ENCODE assay signal across 8 cellular contexts in the genomic region with DNA sequence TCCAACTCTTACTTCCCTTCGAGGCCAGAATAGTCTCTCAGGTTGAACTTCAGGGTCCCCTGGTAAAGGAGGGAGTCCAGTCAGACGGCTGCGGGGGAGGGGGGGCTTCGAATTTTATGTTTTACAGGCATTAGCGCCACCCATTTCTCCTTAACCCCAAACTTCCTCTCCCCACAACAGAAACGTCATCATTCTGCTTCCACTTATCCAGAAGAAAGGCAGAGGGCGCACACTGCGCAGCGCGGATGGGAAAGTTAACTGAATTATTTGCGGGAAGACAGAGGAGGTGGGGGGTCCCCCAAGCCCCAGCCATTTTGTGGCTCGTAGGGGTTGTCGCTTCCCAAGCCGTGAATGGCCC. TPM values are rescaled to one million over a fixed set of nuclear protein-coding genes. Genes with fewer than 3 reads are reported as not detected.
DNase-seq lines count a peak whose midpoint lies in the region; ATAC-seq and TF ChIP-seq lines count a peak whose summit lies in the region.

No MANE protein-coding gene starts in this region.

- TF ChIP-seq CTCF in lung (IDR thresholded peaks at IDR 0.05; ENCODE audit: control extremely low read depth, extremely low read depth), result no peak

- no peaks in the 10 kb centered on the region for H3K9me3 ChIP-seq in lung (ENCODE audit: control insufficient read depth in 2 of 2, insufficient read depth in 1 of 2, low read length in 1 of 2)
- no peaks in the 10 kb centered on the region for H3K9me3 ChIP-seq in subcutaneous abdominal adipose tissue (ENCODE audit: control insufficient read depth in 5 of 5, low read length in 5 of 5)

- WGBS in lung, 2 donors, result 0 to 1% methylated on average over 14 of the region's 14 CpGs

- H3K36me3 ChIP-seq in lung (ENCODE audit: control insufficient read depth in 2 of 2, insufficient read depth in 2 of 2, low read length in 2 of 2), result no peaks in the 10 kb centered on the region
- peaks cover 0 to 4% (median 4%) of the 10 kb centered on the region in 5 donors for H3K36me3 ChIP-seq in subcutaneous abdominal adipose tissue (ENCODE audit: control insufficient read depth in 5 of 5, insufficient read depth in 5 of 5, low read length in 5 of 5)

- H3K4me1 ChIP-seq in lung (ENCODE audit: control insufficient read depth in 2 of 2, insufficient read depth in 2 of 2, low read length in 2 of 2) (peaks cover 0 to 9% of the 10 kb centered on the region in 2 donors), subcutaneous abdominal adipose tissue (ENCODE audit: control insufficient read depth in 5 of 5, insufficient read depth in 5 of 5, low read length in 5 of 5) (peaks cover 4 to 42% (median 35%) of the 10 kb centered on the region in 5 donors)

- no peaks in the 10 kb centered on the region for H3K27me3 ChIP-seq in lung (ENCODE audit: control insufficient read depth, insufficient read depth)
- no peaks in the 10 kb centered on the region for H3K27me3 ChIP-seq in subcutaneous abdominal adipose tissue (ENCODE audit: control insufficient read depth in 5 of 5, insufficient read depth in 4 of 5, low read length in 5 of 5)

- H3K27ac ChIP-seq in lung (ENCODE audit: low read depth in 1 of 2, low read length in 1 of 2) (peak overlapping the region; percentile 93 to 99), subcutaneous abdominal adipose tissue (ENCODE audit: low read depth, low read length) (peak overlapping the region; percentile 97)

- ATAC-seq in SK-N-SH treated with all-trans-retinoic acid at 6 μM for 48 hours, result peak; percentile 79
- peak; percentile 51 for ATAC-seq in lung (ENCODE audit: insufficient read depth, low FRiP score)
- no peak for ATAC-seq in HG03175 (IDR thresholded peaks at IDR 0.05; ENCODE audit: unreplicated experiment)

- H3K4me3 ChIP-seq in lung, result peak overlapping the region; percentile 38
- peak overlapping the region; percentile 65 to 100 (median 99) for H3K4me3 ChIP-seq in subcutaneous abdominal adipose tissue (ENCODE audit: low read depth in 1 of 5, low read length in 5 of 5)

- peak; percentile 90 for DNase-seq in EL
- DNase-seq in H4 (ENCODE audit: low spot score), result peak; percentile 92
- peak; percentile 67 for DNase-seq in NCI-H1105 (lab: John Stamatoyannopoulos, UW)
- peak; percentile 50 for DNase-seq in effector CD8-positive, alpha-beta T cell (lab: John Stamatoyannopoulos, UW)
- DNase-seq in lung (ENCODE audit: low spot score), result peak; percentile 74

- peak overlapping the region in 4 of 5 donors; percentile 72 to 99 (median 96) for H3K9ac ChIP-seq in subcutaneous abdominal adipose tissue (ENCODE audit: low read length in 5 of 5)

TF ChIP-seq in SK-N-SH treated with all-trans-retinoic acid at 6 μM for 48 hours, 23 proteins besides CTCF, POLR2A, EP300 and RAD21:
- TF ChIP-seq ZC3H10 (CRISPR knock-in tag; IDR thresholded peaks at IDR 0.05) (no peak), ARNTL (CRISPR knock-in tag; IDR thresholded peaks at IDR 0.05; ENCODE audit: borderline replicate concordance, low read depth) (no peak), ZNF565 (CRISPR knock-in tag; conservative IDR thresholded peaks at IDR 0.05; ENCODE audit: low read depth) (no peak), RARB (CRISPR knock-in tag; IDR thresholded peaks at IDR 0.05) (no peak), ZNF8 (CRISPR knock-in tag; IDR thresholded peaks at IDR 0.05) (no peak), ESRRG (CRISPR knock-in tag; IDR thresholded peaks at IDR 0.05) (no peak), ZFP3 (CRISPR knock-in tag; IDR thresholded peaks at IDR 0.05) (no peak), GLIS3 (CRISPR knock-in tag; IDR thresholded peaks at IDR 0.05) (no peak), ZFP30 (CRISPR knock-in tag; IDR thresholded peaks at IDR 0.05) (no peak), TCF4 (CRISPR knock-in tag; IDR thresholded peaks at IDR 0.05; ENCODE audit: borderline replicate concordance) (no peak)
- TF ChIP-seq, protein P1, sequence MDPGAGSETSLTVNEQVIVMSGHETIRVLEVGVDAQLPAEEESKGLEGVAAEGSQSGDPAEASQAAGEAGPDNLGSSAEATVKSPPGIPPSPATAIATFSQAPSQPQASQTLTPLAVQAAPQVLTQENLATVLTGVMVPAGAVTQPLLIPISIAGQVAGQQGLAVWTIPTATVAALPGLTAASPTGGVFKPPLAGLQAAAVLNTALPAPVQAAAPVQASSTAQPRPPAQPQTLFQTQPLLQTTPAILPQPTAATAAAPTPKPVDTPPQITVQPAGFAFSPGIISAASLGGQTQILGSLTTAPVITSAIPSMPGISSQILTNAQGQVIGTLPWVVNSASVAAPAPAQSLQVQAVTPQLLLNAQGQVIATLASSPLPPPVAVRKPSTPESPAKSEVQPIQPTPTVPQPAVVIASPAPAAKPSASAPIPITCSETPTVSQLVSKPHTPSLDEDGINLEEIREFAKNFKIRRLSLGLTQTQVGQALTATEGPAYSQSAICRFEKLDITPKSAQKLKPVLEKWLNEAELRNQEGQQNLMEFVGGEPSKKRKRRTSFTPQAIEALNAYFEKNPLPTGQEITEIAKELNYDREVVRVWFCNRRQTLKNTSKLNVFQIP (CRISPR knock-in tag; IDR thresholded peaks at IDR 0.05; ENCODE audit: borderline replicate concordance, low read depth), result no peak
- TF ChIP-seq, protein P2, sequence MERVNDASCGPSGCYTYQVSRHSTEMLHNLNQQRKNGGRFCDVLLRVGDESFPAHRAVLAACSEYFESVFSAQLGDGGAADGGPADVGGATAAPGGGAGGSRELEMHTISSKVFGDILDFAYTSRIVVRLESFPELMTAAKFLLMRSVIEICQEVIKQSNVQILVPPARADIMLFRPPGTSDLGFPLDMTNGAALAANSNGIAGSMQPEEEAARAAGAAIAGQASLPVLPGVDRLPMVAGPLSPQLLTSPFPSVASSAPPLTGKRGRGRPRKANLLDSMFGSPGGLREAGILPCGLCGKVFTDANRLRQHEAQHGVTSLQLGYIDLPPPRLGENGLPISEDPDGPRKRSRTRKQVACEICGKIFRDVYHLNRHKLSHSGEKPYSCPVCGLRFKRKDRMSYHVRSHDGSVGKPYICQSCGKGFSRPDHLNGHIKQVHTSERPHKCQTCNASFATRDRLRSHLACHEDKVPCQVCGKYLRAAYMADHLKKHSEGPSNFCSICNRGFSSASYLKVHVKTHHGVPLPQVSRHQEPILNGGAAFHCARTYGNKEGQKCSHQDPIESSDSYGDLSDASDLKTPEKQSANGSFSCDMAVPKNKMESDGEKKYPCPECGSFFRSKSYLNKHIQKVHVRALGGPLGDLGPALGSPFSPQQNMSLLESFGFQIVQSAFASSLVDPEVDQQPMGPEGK (CRISPR knock-in tag; IDR thresholded peaks at IDR 0.05; ENCODE audit: borderline replicate concordance), result no peak
- TF ChIP-seq, protein P3, sequence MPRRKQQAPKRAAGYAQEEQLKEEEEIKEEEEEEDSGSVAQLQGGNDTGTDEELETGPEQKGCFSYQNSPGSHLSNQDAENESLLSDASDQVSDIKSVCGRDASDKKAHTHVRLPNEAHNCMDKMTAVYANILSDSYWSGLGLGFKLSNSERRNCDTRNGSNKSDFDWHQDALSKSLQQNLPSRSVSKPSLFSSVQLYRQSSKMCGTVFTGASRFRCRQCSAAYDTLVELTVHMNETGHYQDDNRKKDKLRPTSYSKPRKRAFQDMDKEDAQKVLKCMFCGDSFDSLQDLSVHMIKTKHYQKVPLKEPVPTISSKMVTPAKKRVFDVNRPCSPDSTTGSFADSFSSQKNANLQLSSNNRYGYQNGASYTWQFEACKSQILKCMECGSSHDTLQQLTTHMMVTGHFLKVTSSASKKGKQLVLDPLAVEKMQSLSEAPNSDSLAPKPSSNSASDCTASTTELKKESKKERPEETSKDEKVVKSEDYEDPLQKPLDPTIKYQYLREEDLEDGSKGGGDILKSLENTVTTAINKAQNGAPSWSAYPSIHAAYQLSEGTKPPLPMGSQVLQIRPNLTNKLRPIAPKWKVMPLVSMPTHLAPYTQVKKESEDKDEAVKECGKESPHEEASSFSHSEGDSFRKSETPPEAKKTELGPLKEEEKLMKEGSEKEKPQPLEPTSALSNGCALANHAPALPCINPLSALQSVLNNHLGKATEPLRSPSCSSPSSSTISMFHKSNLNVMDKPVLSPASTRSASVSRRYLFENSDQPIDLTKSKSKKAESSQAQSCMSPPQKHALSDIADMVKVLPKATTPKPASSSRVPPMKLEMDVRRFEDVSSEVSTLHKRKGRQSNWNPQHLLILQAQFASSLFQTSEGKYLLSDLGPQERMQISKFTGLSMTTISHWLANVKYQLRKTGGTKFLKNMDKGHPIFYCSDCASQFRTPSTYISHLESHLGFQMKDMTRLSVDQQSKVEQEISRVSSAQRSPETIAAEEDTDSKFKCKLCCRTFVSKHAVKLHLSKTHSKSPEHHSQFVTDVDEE (CRISPR knock-in tag; IDR thresholded peaks at IDR 0.05), result no peak

RNA-seq across cellular contexts. Expression of a gene that starts 0.5 kb away (rescaled TPM):
- total RNA-seq in H4 (2014; rRNA removed; shearing (Covaris generic)), result 95.1 and 121 TPM in 2 replicates
- 100 to 1,000 TPM in 1 of 2 donors, 10 to 100 TPM in 1; 93.8 to 114 TPM for total RNA-seq in lung
- polyA plus RNA-seq in lung, result 10 to 100 TPM; 58.2 to 87.8 TPM

RNA-seq across cellular contexts. Expression of a gene that starts 30.1 kb away (rescaled TPM):
- total RNA-seq in H4 (2014; rRNA removed; shearing (Covaris generic)), result not detected in 2 replicates
- total RNA-seq in lung, result 1 to 10 TPM; 3.2 to 5.6 TPM
- 1 to 10 TPM; 5.2 to 6.0 TPM for polyA plus RNA-seq in lung
